ENCODE assay signal across 9 cellular contexts in genomic region chr13:112443191-112444000, GRCh38.
DNase-seq lines count a peak whose midpoint lies in the region; ATAC-seq, FAIRE-seq and TF ChIP-seq lines count a peak whose summit lies in the region.
"Had no signal": no experiment of that assay in that cellular context is flagged by ENCODE, and none has a peak within 500 bp of the region (broad histone marks: within the 10 kb centered on the region; RNA-seq: fewer than 3 reads in every experiment).

No MANE protein-coding gene starts in this region.

- ATAC-seq in mucosa of descending colon (peak; percentile 54), HG03439 (IDR thresholded peaks at IDR 0.05; ENCODE audit: unreplicated experiment) (no peak)

- H3K27me3 ChIP-seq in GM06990 (replicated peaks; ENCODE audit: control insufficient read depth, insufficient read depth, low read length) (no peaks in the 10 kb centered on the region), bronchial epithelial cell (ENCODE audit: control insufficient read depth, insufficient read depth, low read length) (no peaks in the 10 kb centered on the region)

- no peaks in the 10 kb centered on the region for H3K9me3 ChIP-seq in mucosa of descending colon

- FAIRE-seq in bronchial epithelial cell (lab: Jason Lieb, UNC): no peak

- no peak overlapping the region for H3K4me3 ChIP-seq in GM06990 (replicated peaks; ENCODE audit: low read depth, low read length)
- no peak overlapping the region for H3K4me3 ChIP-seq in bronchial epithelial cell (ENCODE audit: low read depth, low read length)
- no peak overlapping the region for H3K4me3 ChIP-seq in mucosa of descending colon

- intact Hi-C loops in mucosa of descending colon (cut with DNase I, micrococcal nuclease): loop anchor here in 1 of 2 donors (5.0 to 10.0 kb wide), 2 partner anchors 341 to 969 kb away; no protein-coding TSS in a partner anchor

- DNase-seq in GM06990 (ENCODE audit: extremely low read depth, insufficient read length) (no peak), HuH-7 (ENCODE audit: low spot score) (peak; percentile 60), bronchial epithelial cell (ENCODE audit: low read depth) (no peak), mucosa of descending colon (peak in 1 of 3 donors; percentile 24), H4 (ENCODE audit: low spot score) (no peak)
- DNase-seq in central memory CD4-positive, alpha-beta T cell: no peak
- DNase-seq: activated B cell treated with CpG ODN at 0.5 μM for 24 hours had no signal

- no peaks in the 10 kb centered on the region for H3K36me3 ChIP-seq in GM06990 (ENCODE audit: control insufficient read depth, insufficient read depth, low read length)
- H3K36me3 ChIP-seq in bronchial epithelial cell (ENCODE audit: control insufficient read depth, insufficient read depth, low read length): no peaks in the 10 kb centered on the region
- H3K36me3 ChIP-seq in mucosa of descending colon (ENCODE audit: low read depth): no peaks in the 10 kb centered on the region

- H3K4me1 ChIP-seq in mucosa of descending colon (ENCODE audit: low read depth): no peaks in the 10 kb centered on the region
- H3K4me1 ChIP-seq: parathyroid adenoma had no signal

- peak; percentile 43 for TF ChIP-seq CTCF in GM06990 (IDR thresholded peaks at IDR 0.05; ENCODE audit: insufficient read depth, low read length, poor library complexity, severe bottlenecking)
- peak; percentile 39 for TF ChIP-seq CTCF in bronchial epithelial cell (IDR thresholded peaks at IDR 0.05; ENCODE audit: insufficient read depth, low read length, severe bottlenecking)
- TF ChIP-seq CTCF in mucosa of descending colon (IDR thresholded peaks at IDR 0.05): no peak
